Comparison of ENCODE assay signal across 8 cellular contexts in genomic region chr6:27592481-27593199, GRCh38.
A peak's percentile ranks its signal among the peaks of the same experiment; 100 is the strongest.
DNase-seq lines count a peak whose midpoint lies in the region; ATAC-seq lines count a peak whose summit lies in the region.

No MANE protein-coding gene starts in this region.

- H3K36me3 Mint-ChIP-seq in activated naive CD4-positive, alpha-beta T cell treated with anti-CD3 and anti-CD28 coated beads, Interleukin-2, amount 10 ng/mL, durations not matched to agents 7 days and 5 days: no peaks in the 10 kb centered on the region

- peak; percentile 60 for DNase-seq in D341Med (ENCODE audit: low spot score)
- DNase-seq in NCI-H510A treated with DMSO at 0.1 percent for 48 hours (lab: John Stamatoyannopoulos, UW): peak; percentile 43
- DNase-seq in activated naive CD4-positive, alpha-beta T cell treated with anti-CD3 and anti-CD28 coated beads, Interleukin-2, amount 10 ng/mL, durations not matched to agents 7 days and 5 days: peak; percentile 38
- peak; percentile 68 for DNase-seq in left kidney (ENCODE audit: low read depth, low spot score)
- no peak for DNase-seq in DMS79 (lab: John Stamatoyannopoulos, UW)
- DNase-seq in activated effector memory CD4-positive, alpha-beta T cell treated with anti-CD3 and anti-CD28 coated beads, Interleukin-2, amount 50 U/mL, for 16 hours: no peak

- no peaks in the 10 kb centered on the region for H3K9me3 Mint-ChIP-seq in activated naive CD4-positive, alpha-beta T cell treated with anti-CD3 and anti-CD28 coated beads, Interleukin-2, amount 10 ng/mL, durations not matched to agents 7 days and 5 days

- no peak overlapping the region for H3K27ac Mint-ChIP-seq in activated naive CD4-positive, alpha-beta T cell treated with anti-CD3 and anti-CD28 coated beads, Interleukin-2, amount 10 ng/mL, durations not matched to agents 7 days and 5 days

- peaks cover 35% of the 10 kb centered on the region for H3K27me3 Mint-ChIP-seq in activated naive CD4-positive, alpha-beta T cell treated with anti-CD3 and anti-CD28 coated beads, Interleukin-2, amount 10 ng/mL, durations not matched to agents 7 days and 5 days

- CTCF ChIA-PET in activated naive CD4-positive, alpha-beta T cell treated with anti-CD3 and anti-CD28 coated beads, Interleukin-2, amount 10 ng/mL, durations not matched to agents 7 days and 5 days (lab: Charles Lee): no interaction called here

- ATAC-seq in GM19035 (IDR thresholded peaks at IDR 0.05; ENCODE audit: unreplicated experiment) (peak; percentile 82), HG03066 (IDR thresholded peaks at IDR 0.05; ENCODE audit: low read depth, unreplicated experiment) (peak; percentile 88)

- no peak overlapping the region for H3K4me3 Mint-ChIP-seq in activated naive CD4-positive, alpha-beta T cell treated with anti-CD3 and anti-CD28 coated beads, Interleukin-2, amount 10 ng/mL, durations not matched to agents 7 days and 5 days

- no peaks in the 10 kb centered on the region for H3K4me1 Mint-ChIP-seq in activated naive CD4-positive, alpha-beta T cell treated with anti-CD3 and anti-CD28 coated beads, Interleukin-2, amount 10 ng/mL, durations not matched to agents 7 days and 5 days

Comparison
In these comparisons a context has a peak if more than half of its experiments do, and no peak if none do; other contexts are left out.
1. DNase-seq: peak in D341Med (single experiment), NCI-H510A treated with DMSO at 0.1 percent for 48 hours (single experiment), activated naive CD4-positive, alpha-beta T cell treated with anti-CD3 and anti-CD28 coated beads, Interleukin-2, amount 10 ng/mL, durations not matched to agents 7 days and 5 days (single experiment) and left kidney (single experiment); none in DMS79 (single experiment) and activated effector memory CD4-positive, alpha-beta T cell treated with anti-CD3 and anti-CD28 coated beads, Interleukin-2, amount 50 U/mL, for 16 hours (single experiment).